9 cellular contexts compared by ENCODE assay signal in genomic region chr3:25119682-25120081, GRCh38.
"Had no signal": no experiment of that assay in that cellular context is flagged by ENCODE, and none has a peak within 500 bp of the region (broad histone marks: within the 10 kb centered on the region; RNA-seq: fewer than 3 reads in every experiment).

No MANE protein-coding gene starts in this region.

- H3K9ac ChIP-seq: GM23248 had no signal

- H3K27ac ChIP-seq: GM23248 had no signal

- ATAC-seq: GM23338, HCT116 had no signal

- H3K4me1 Mint-ChIP-seq: GM23338, H9 had no signal

- H3K4me2 ChIP-seq: GM23338 had no signal

- H3K4me3 ChIP-seq: GM23248, GM23338, HAP-1 had no signal

- H3K9me3 Mint-ChIP-seq: GM23338, H9 had no signal

- H3K27ac Mint-ChIP-seq: GM23338, H9, HFFc6 had no signal

- DNase-seq: GM23248, GOT3, H7, H9, HCEC 1CT, HFFc6 had no signal

- H3K4me1 ChIP-seq: HAP-1 had no signal

- H3K9me3 ChIP-seq: HAP-1 had no signal

- H3K4me3 Mint-ChIP-seq: GM23338, H9, HFFc6 had no signal

- H3K36me3 ChIP-seq: HAP-1 had no signal

- H2AFZ ChIP-seq: GM23248, GM23338 had no signal
